In genomic region chr6:14818422-14818884, GRCh38 we compare ENCODE assay signal across 19 cellular contexts.
DNase-seq lines count a peak whose midpoint lies in the region; ATAC-seq and TF ChIP-seq lines count a peak whose summit lies in the region.
"Had no signal": no experiment of that assay in that cellular context is flagged by ENCODE, and none has a peak within 500 bp of the region (broad histone marks: within the 10 kb centered on the region; RNA-seq: fewer than 3 reads in every experiment).

No MANE protein-coding gene starts in this region.

- no peaks in the 10 kb centered on the region for H3K27me3 Mint-ChIP-seq in chondrocyte (ENCODE audit: low read depth)
- no peaks in the 10 kb centered on the region for H3K27me3 Mint-ChIP-seq in CD4-positive, alpha-beta T cell
- H3K27me3 Mint-ChIP-seq: B cell; central memory CD8-positive, alpha-beta T cell; memory B cell had no signal

- H3K9me3 Mint-ChIP-seq in chondrocyte (ENCODE audit: low read depth): no peaks in the 10 kb centered on the region
- no peaks in the 10 kb centered on the region for H3K9me3 Mint-ChIP-seq in CD4-positive, alpha-beta T cell
- H3K9me3 Mint-ChIP-seq: central memory CD8-positive, alpha-beta T cell; memory B cell had no signal

- H3K4me1 Mint-ChIP-seq in chondrocyte (ENCODE audit: low read depth): peaks cover 3% of the 10 kb centered on the region
- H3K4me1 Mint-ChIP-seq in CD4-positive, alpha-beta T cell (ENCODE audit: low read depth): no peaks in the 10 kb centered on the region
- H3K4me1 Mint-ChIP-seq: central memory CD8-positive, alpha-beta T cell had no signal

- no peak overlapping the region for H3K27ac Mint-ChIP-seq in chondrocyte (ENCODE audit: unreplicated experiment)
- no peak overlapping the region for H3K27ac Mint-ChIP-seq in CD4-positive, alpha-beta T cell
- H3K27ac Mint-ChIP-seq: B cell, endodermal cell, memory B cell had no signal

- CTCF ChIA-PET in RWPE1 (lab: Yijun Ruan, JAX): interaction anchor here (0.6 kb wide), 1 partner anchor 455 kb away, joined by 5 read pairs; no protein-coding TSS in a partner anchor
- CTCF ChIA-PET in CD4-positive, alpha-beta T cell (lab: Charles Lee): no interaction called here

- POLR2A ChIA-PET in RWPE1 (lab: Yijun Ruan, JAX; ENCODE audit: low non-redundant PET): no interaction called here
- POLR2A ChIA-PET in CD4-positive, alpha-beta T cell (lab: Charles Lee): no interaction called here

- peaks cover 0 to 21% (median 8%) of the 10 kb centered on the region in 4 donors for H3K4me1 ChIP-seq in right lobe of liver
- H3K4me1 ChIP-seq: sigmoid colon had no signal

- no peak for TF ChIP-seq CTCF in AG10803 (conservative IDR thresholded peaks at IDR 0.05; ENCODE audit: low read length)
- no peak for TF ChIP-seq CTCF in RWPE1 (conservative IDR thresholded peaks at IDR 0.05; ENCODE audit: low read depth)
- no peak for TF ChIP-seq CTCF in right lobe of liver (IDR thresholded peaks at IDR 0.05)
- TF ChIP-seq CTCF in chondrocyte (IDR thresholded peaks at IDR 0.05): no peak
- no peak for TF ChIP-seq CTCF in CD4-positive, alpha-beta T cell (IDR thresholded peaks at IDR 0.05)

- no peaks in the 10 kb centered on the region for H3K27me3 ChIP-seq in right lobe of liver
- no peaks in the 10 kb centered on the region for H3K27me3 ChIP-seq in CD4-positive, alpha-beta T cell (ENCODE audit: control insufficient read depth, insufficient read depth, low read length)
- H3K27me3 ChIP-seq: sigmoid colon had no signal

- no peak overlapping the region for H3K4me3 Mint-ChIP-seq in chondrocyte (ENCODE audit: unreplicated experiment)
- no peak overlapping the region for H3K4me3 Mint-ChIP-seq in CD4-positive, alpha-beta T cell
- H3K4me3 Mint-ChIP-seq: B cell; central memory CD8-positive, alpha-beta T cell; endodermal cell; memory B cell had no signal

- intact Hi-C loops in right lobe of liver (cut with DNase I): no loop called here
- intact Hi-C loops in CD4-positive, alpha-beta T cell (cut with DNase I, micrococcal nuclease): no loop called here

- H3K27ac ChIP-seq in RWPE1 (peak overlapping the region; percentile 33), right lobe of liver (peak overlapping the region in 1 of 3 donors; percentile 26)
- H3K27ac ChIP-seq in CD4-positive, alpha-beta T cell (ENCODE audit: low read depth, low read length): no peak overlapping the region
- H3K27ac ChIP-seq: sigmoid colon, thoracic aorta, VCaP had no signal

- H3K4me3 ChIP-seq in AG10803 (ENCODE audit: low read length): no peak overlapping the region
- H3K4me3 ChIP-seq in right lobe of liver: no peak overlapping the region
- H3K4me3 ChIP-seq: sigmoid colon, thoracic aorta had no signal

- TF ChIP-seq POLR2A in right lobe of liver (IDR thresholded peaks at IDR 0.05): no peak

- DNase-seq in AG10803 (ENCODE audit: low read depth): peak; percentile 82
- peak in 64 of 76 experiments; percentile 10 to 80 (median 45) for DNase-seq in HUDEP-2 (lab: John Stamatoyannopoulos, UW; ENCODE audit: unreplicated experiment in 76 of 76)
- DNase-seq in RWPE1 (ENCODE audit: low spot score): no peak
- peak; percentile 63 to 81 (median 79) for DNase-seq in right lobe of liver
- DNase-seq in chondrocyte (ENCODE audit: low spot score): no peak
- DNase-seq in CD4-positive, alpha-beta T cell: no peak
- DNase-seq in stimulated activated CD4-positive, alpha-beta T cell treated with anti-CD3 and anti-CD28 coated beads, Interleukin-4, amount 100 ng/mL, for 4 hours: no peak
- DNase-seq: amniotic stem cell, endodermal cell, foreskin melanocyte, NCI-H187, sigmoid colon, SW 1271 had no signal

- 17% methylated on average over 10 of the region's 10 CpGs for WGBS in right lobe of liver (ENCODE audit: insufficient coverage, low coverage, low lambda C conversion rate, missing lambda C conversion rate)

- ATAC-seq in right lobe of liver (peak; percentile 78 to 83 (median 82)), GM21529 (IDR thresholded peaks at IDR 0.05; ENCODE audit: unreplicated experiment) (no peak)
- ATAC-seq in CD4-positive, alpha-beta T cell (ENCODE audit: poor library complexity): no peak

- no peaks in the 10 kb centered on the region for H3K36me3 ChIP-seq in right lobe of liver
- H3K36me3 ChIP-seq: sigmoid colon, thoracic aorta had no signal

- H3K9me3 ChIP-seq in right lobe of liver: no peaks in the 10 kb centered on the region
- H3K9me3 ChIP-seq in CD4-positive, alpha-beta T cell (ENCODE audit: control insufficient read depth, low read length): no peaks in the 10 kb centered on the region
- H3K9me3 ChIP-seq: sigmoid colon, thoracic aorta had no signal

- H3K36me3 Mint-ChIP-seq in chondrocyte (ENCODE audit: low read depth): peaks cover 2% of the 10 kb centered on the region
- H3K36me3 Mint-ChIP-seq in CD4-positive, alpha-beta T cell (ENCODE audit: low read depth): no peaks in the 10 kb centered on the region
- H3K36me3 Mint-ChIP-seq: memory B cell had no signal

Comparison
In these comparisons a context has a peak if more than half of its experiments do, and no peak if none do; other contexts are left out.
1. DNase-seq: peak in AG10803 (single experiment), HUDEP-2 (64 of 76) and right lobe of liver (3 of 3); none in RWPE1 (single experiment), chondrocyte (single experiment), CD4-positive, alpha-beta T cell (0 of 10) and stimulated activated CD4-positive, alpha-beta T cell treated with anti-CD3 and anti-CD28 coated beads, Interleukin-4, amount 100 ng/mL, for 4 hours (0 of 2).
2. ATAC-seq: peak in right lobe of liver (4 of 4); none in GM21529 (single experiment) and CD4-positive, alpha-beta T cell (single experiment).